Comparison of ENCODE assay signal across 8 cellular contexts in genomic region chr1:87335175-87335992, GRCh38. TPM values are rescaled to one million over a fixed set of nuclear protein-coding genes. Genes with fewer than 3 reads are reported as not detected.
A peak's percentile ranks its signal among the peaks of the same experiment; 100 is the strongest.
DNase-seq lines count a peak whose midpoint lies in the region; ATAC-seq and TF ChIP-seq lines count a peak whose summit lies in the region.

No MANE protein-coding gene starts in this region.

- no peaks in the 10 kb centered on the region for H3K9me3 Mint-ChIP-seq in activated naive CD8-positive, alpha-beta T cell treated with anti-CD3 and anti-CD28 coated beads, Interleukin-2, amount 10 ng/mL, durations not matched to agents 7 days and 5 days

- no peak for TF ChIP-seq CTCF in parathyroid adenoma (IDR thresholded peaks at IDR 0.05)

- peak overlapping the region; percentile 98 for H3K4me3 Mint-ChIP-seq in activated naive CD8-positive, alpha-beta T cell treated with anti-CD3 and anti-CD28 coated beads, Interleukin-2, amount 10 ng/mL, durations not matched to agents 7 days and 5 days

- intact Hi-C loops in cardiac septum (cut with DNase I) = loop anchor here (10.0 kb wide), 1 partner anchor 349 kb away; no protein-coding TSS in a partner anchor

- peaks cover 39% of the 10 kb centered on the region for H3K36me3 ChIP-seq in SK-N-MC (ENCODE audit: insufficient read depth, low read length)
- no peaks in the 10 kb centered on the region for H3K36me3 ChIP-seq in parathyroid adenoma (ENCODE audit: control insufficient read depth, insufficient read depth, low read length)

- H3K9me3 ChIP-seq in SK-N-MC (ENCODE audit: low read depth, low read length) (no peaks in the 10 kb centered on the region), parathyroid adenoma (ENCODE audit: control insufficient read depth, low read length) (no peaks in the 10 kb centered on the region)

- peaks cover 53% of the 10 kb centered on the region for H3K4me1 Mint-ChIP-seq in activated naive CD8-positive, alpha-beta T cell treated with anti-CD3 and anti-CD28 coated beads, Interleukin-2, amount 10 ng/mL, durations not matched to agents 7 days and 5 days

- H3K4me1 ChIP-seq in parathyroid adenoma = no peaks in the 10 kb centered on the region

- peak; percentile 52 for ATAC-seq in GM21423 (IDR thresholded peaks at IDR 0.05; ENCODE audit: unreplicated experiment)
- ATAC-seq in activated naive CD8-positive, alpha-beta T cell treated with anti-CD3 and anti-CD28 coated beads, Interleukin-2, amount 10 ng/mL, durations not matched to agents 7 days and 5 days (ENCODE audit: low read depth) = peak; percentile 59

- H3K27ac Mint-ChIP-seq in activated naive CD8-positive, alpha-beta T cell treated with anti-CD3 and anti-CD28 coated beads, Interleukin-2, amount 10 ng/mL, durations not matched to agents 7 days and 5 days = peak overlapping the region; percentile 98

- H3K4me2 ChIP-seq in parathyroid adenoma (ENCODE audit: low read length) = peak overlapping the region; percentile 69

- H3K27me3 ChIP-seq in parathyroid adenoma (ENCODE audit: control insufficient read depth, insufficient read depth, low read length) = no peaks in the 10 kb centered on the region

- H3K9ac ChIP-seq in SK-N-MC (ENCODE audit: insufficient read length) (peak overlapping the region; percentile 80), parathyroid adenoma (no peak overlapping the region)

- DNase-seq in DMS53 treated with DMSO at 0.1 percent for 48 hours (lab: John Stamatoyannopoulos, UW; ENCODE audit: unreplicated experiment) (peak; percentile 24), HuH-7 (ENCODE audit: low spot score) (peak; percentile 52), SK-N-MC (ENCODE audit: low read depth, low spot score) (no peak), cardiac septum (ENCODE audit: low spot score) (peak; percentile 94), NCI-H1048 (lab: John Stamatoyannopoulos, UW) (no peak)
- peak; percentile 77 for DNase-seq in activated naive CD8-positive, alpha-beta T cell treated with anti-CD3 and anti-CD28 coated beads, Interleukin-2, amount 10 ng/mL, durations not matched to agents 7 days and 5 days

- H2AFZ ChIP-seq in parathyroid adenoma = peak overlapping the region; percentile 70

- H3K27ac ChIP-seq in SK-N-MC = no peak overlapping the region
- H3K27ac ChIP-seq in parathyroid adenoma = no peak overlapping the region

- peaks cover 26% of the 10 kb centered on the region for H3K36me3 Mint-ChIP-seq in activated naive CD8-positive, alpha-beta T cell treated with anti-CD3 and anti-CD28 coated beads, Interleukin-2, amount 10 ng/mL, durations not matched to agents 7 days and 5 days

- POLR2A ChIA-PET in activated naive CD8-positive, alpha-beta T cell treated with anti-CD3 and anti-CD28 coated beads, Interleukin-2, amount 10 ng/mL, durations not matched to agents 7 days and 5 days (lab: Charles Lee) = interaction anchor here (0.7 to 3.3 kb wide), 8 partner anchors 9 to 1505 kb away, joined by 3 to 11 read pairs (median 4); partner anchors contain the start of gene SH3GLB1

- peaks cover 3% of the 10 kb centered on the region for H3K79me2 ChIP-seq in parathyroid adenoma

- no peaks in the 10 kb centered on the region for H3K27me3 Mint-ChIP-seq in activated naive CD8-positive, alpha-beta T cell treated with anti-CD3 and anti-CD28 coated beads, Interleukin-2, amount 10 ng/mL, durations not matched to agents 7 days and 5 days

- H3K4me3 ChIP-seq in SK-N-MC (peak overlapping the region; percentile 84), parathyroid adenoma (ENCODE audit: low read depth, low read length) (peak overlapping the region; percentile 32)

RNA-seq across cellular contexts. Expression of gene LMO4, which starts 6.7 kb away (rescaled TPM):
- total RNA-seq in activated naive CD8-positive, alpha-beta T cell treated with anti-CD3 and anti-CD28 coated beads, Interleukin-2, amount 10 ng/mL, durations not matched to agents 7 days and 5 days = 10 to 100 TPM; 35.7 to 43.1 TPM
- 22.6 TPM for total RNA-seq in cardiac septum

Comparison
In these comparisons a context has a peak if more than half of its experiments do, and no peak if none do; other contexts are left out.
1. DNase-seq: peak in DMS53 treated with DMSO at 0.1 percent for 48 hours (single experiment), HuH-7 (single experiment), activated naive CD8-positive, alpha-beta T cell treated with anti-CD3 and anti-CD28 coated beads, Interleukin-2, amount 10 ng/mL, durations not matched to agents 7 days and 5 days (single experiment) and cardiac septum (single experiment); none in SK-N-MC (single experiment) and NCI-H1048 (single experiment).